In genomic region chr12:53764630-53765029, GRCh38 we compare ENCODE assay signal across 12 cellular contexts. TPM values are rescaled to one million over a fixed set of nuclear protein-coding genes. Genes with fewer than 3 reads are reported as not detected.
"Had no signal": no experiment of that assay in that cellular context is flagged by ENCODE, and none has a peak within 500 bp of the region (broad histone marks: within the 10 kb centered on the region; RNA-seq: fewer than 3 reads in every experiment).

No MANE protein-coding gene starts in this region.

- H2AFZ ChIP-seq: GM23248, GM23338 had no signal

- H3K4me2 ChIP-seq: GM23338 had no signal

- H3K27ac Mint-ChIP-seq: GM23338, H9, HFFc6 had no signal

- H3K9me3 Mint-ChIP-seq: GM23338, H9, HFFc6 had no signal

- DNase-seq: GM23248, GOT3, H7, H9, HCEC 1CT, HFFc6 had no signal

- H3K4me1 Mint-ChIP-seq: GM23338, H9 had no signal

- H3K4me3 Mint-ChIP-seq: GM23338, H9, HFFc6 had no signal

- H3K36me3 ChIP-seq: HAP-1 had no signal

- H3K9me3 ChIP-seq: HAP-1 had no signal

- H3K9ac ChIP-seq: GM23248 had no signal

- H3K4me3 ChIP-seq: GM23248, GM23338, HAP-1 had no signal

- FAIRE-seq: H1, H54 had no signal

- ATAC-seq: GM23338, HCT116 had no signal

- H3K27ac ChIP-seq: GM23248 had no signal

- H3K4me1 ChIP-seq: HAP-1 had no signal

RNA-seq across cellular contexts. Expression of gene CISTR, which starts 12.9 kb away (rescaled TPM):
- total RNA-seq: GM23248, GM23338, H1, H4, H7, H9, HFFc6 had no signal
- polyA plus RNA-seq: GM23248, GM23338, H1 had no signal
